ENCODE assay signal across 21 cellular contexts in the genomic region with DNA sequence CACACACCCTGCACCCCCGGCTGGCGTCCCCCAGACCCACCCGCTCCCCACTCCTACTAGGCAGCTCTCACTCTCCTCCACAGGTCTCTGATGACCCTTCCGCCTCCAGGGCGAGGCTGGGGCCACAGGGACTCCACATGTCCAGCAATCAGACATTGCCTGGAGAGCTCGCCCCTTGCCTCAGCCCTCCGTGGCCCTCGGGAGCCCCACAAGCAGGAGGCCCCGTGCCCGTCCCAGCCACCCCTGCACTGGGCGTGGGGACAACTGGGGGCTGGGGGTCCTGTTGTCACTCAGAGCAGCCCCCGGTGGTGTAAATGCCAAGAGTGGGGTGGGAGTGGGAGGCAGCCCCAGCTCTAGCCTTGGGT. TPM values are rescaled to one million over a fixed set of nuclear protein-coding genes. Genes with fewer than 3 reads are reported as not detected.
A peak's percentile ranks its signal among the peaks of the same experiment; 100 is the strongest.
DNase-seq lines count a peak whose midpoint lies in the region; ATAC-seq, FAIRE-seq and TF ChIP-seq lines count a peak whose summit lies in the region.
"Had no signal": no experiment of that assay in that cellular context is flagged by ENCODE, and none has a peak within 500 bp of the region (broad histone marks: within the 10 kb centered on the region; RNA-seq: fewer than 3 reads in every experiment).

No MANE protein-coding gene starts in this region.

- H3K14ac ChIP-seq in H1 (ENCODE audit: insufficient read length), result no peak overlapping the region

- H4K20me1 ChIP-seq in H1 (replicated peaks in 1 of 2; ENCODE audit: control insufficient read depth in 1 of 2, insufficient read depth in 2 of 2, low read length in 2 of 2), result peaks cover 0 to 3% of the 10 kb centered on the region in 2 experiments

- H3K4me1 ChIP-seq in H1 (replicated peaks in 1 of 4; ENCODE audit: control insufficient read depth in 3 of 4, insufficient read depth in 4 of 4, low read length in 3 of 4), result peaks cover 0 to 33% (median 26%) of the 10 kb centered on the region in 4 experiments; a peak in 6 of 7 replicates
- H3K4me1 ChIP-seq: BE2C, HAP-1 had no signal

- TF ChIP-seq RAD21 in H1 (IDR thresholded peaks at IDR 0.05 in 1 of 2, conservative IDR thresholded peaks at IDR 0.05 in 1 of 2; ENCODE audit: low read depth in 2 of 2, low read length in 2 of 2), result no peak

- H3K4me1 Mint-ChIP-seq in stimulated activated naive CD8-positive, alpha-beta T cell treated with anti-CD3 and anti-CD28 coated beads, Interleukin-15, amount 100 ng/mL, for 72 hours, result peaks cover 21% of the 10 kb centered on the region
- H3K4me1 Mint-ChIP-seq in stimulated activated naive B cell treated with anti-CD40 and anti-IgM and Interleukin-4, amounts not matched to agents 10 μg/mL and 1 μg/mL and 100 μg/mL, for 72 hours, result peaks cover 3 to 9% of the 10 kb centered on the region in 2 donors

- peaks cover 44% of the 10 kb centered on the region for H3K27me3 Mint-ChIP-seq in stimulated activated naive CD8-positive, alpha-beta T cell treated with anti-CD3 and anti-CD28 coated beads, Interleukin-15, amount 100 ng/mL, for 72 hours
- peaks cover 44% of the 10 kb centered on the region in 2 donors for H3K27me3 Mint-ChIP-seq in stimulated activated naive B cell treated with anti-CD40 and anti-IgM and Interleukin-4, amounts not matched to agents 10 μg/mL and 1 μg/mL and 100 μg/mL, for 72 hours

- peak overlapping the region; percentile 91 for H3K4ac ChIP-seq in H1 (replicated peaks; ENCODE audit: insufficient read length, low read depth, low read length)

- H3K27ac ChIP-seq in H1 (ENCODE audit: low read depth, low read length), result no peak overlapping the region

- no peaks in the 10 kb centered on the region for H3K9me3 Mint-ChIP-seq in stimulated activated naive CD8-positive, alpha-beta T cell treated with anti-CD3 and anti-CD28 coated beads, Interleukin-15, amount 100 ng/mL, for 72 hours
- peaks cover 0 to 4% of the 10 kb centered on the region in 2 donors for H3K9me3 Mint-ChIP-seq in stimulated activated naive B cell treated with anti-CD40 and anti-IgM and Interleukin-4, amounts not matched to agents 10 μg/mL and 1 μg/mL and 100 μg/mL, for 72 hours
- H3K9me3 Mint-ChIP-seq: CD8-positive, alpha-beta memory T cell had no signal

- H3K56ac ChIP-seq in H1 (replicated peaks; ENCODE audit: insufficient read length, low read depth, low read length), result no peak overlapping the region

- CTCF ChIA-PET in H1 (lab: Charles Lee; ENCODE audit: partially characterized antibody), result interaction anchor here (0.6 to 9.9 kb wide), 11 partner anchors 14 to 505 kb away, joined by 3 to 81 read pairs (median 8); a partner anchor contains a TSS

- POLR2A ChIA-PET in H1 (lab: Charles Lee; ENCODE audit: partially characterized antibody), result interaction anchor here (0.6 to 2.4 kb wide), 12 partner anchors 14 to 86 kb away, joined by 3 to 10 read pairs (median 3); a partner anchor contains a TSS

- H4K5ac ChIP-seq in H1 (ENCODE audit: insufficient read length, low read depth, low read length), result peak overlapping the region; percentile 30

- peak; percentile 6 for ATAC-seq in stimulated activated naive CD8-positive, alpha-beta T cell treated with anti-CD3 and anti-CD28 coated beads, Interleukin-15, amount 100 ng/mL, for 72 hours
- no peak for ATAC-seq in stimulated activated naive CD8-positive, alpha-beta T cell treated with anti-CD3 and anti-CD28 coated beads, Interleukin-15, Interleukin-2, amounts not matched to agents 100 U/mL and 50 U/mL, for 24 hours
- no peak for ATAC-seq in stimulated activated naive B cell treated with anti-CD40 and anti-IgM and Interleukin-4, amounts not matched to agents 10 μg/mL and 1 μg/mL and 100 μg/mL, for 72 hours (replicated peaks)

- H4K8ac ChIP-seq in H1 (ENCODE audit: extremely low read depth, insufficient read depth, low read length), result peak overlapping the region; percentile 57

- no peaks in the 10 kb centered on the region for H3K9me3 ChIP-seq in H1 (ENCODE audit: insufficient read depth in 2 of 2, low read depth in 1 of 2, low read length in 1 of 2)
- H3K9me3 ChIP-seq: BE2C, HAP-1 had no signal

- H2BK20ac ChIP-seq in H1 (ENCODE audit: low read length), result 0 out of 2 replicates have a peak overlapping the region, but pooled peaks have one; percentile 48

- H3K4me3 Mint-ChIP-seq in stimulated activated naive CD8-positive, alpha-beta T cell treated with anti-CD3 and anti-CD28 coated beads, Interleukin-15, amount 100 ng/mL, for 72 hours, result no peak overlapping the region
- no peak overlapping the region for H3K4me3 Mint-ChIP-seq in stimulated activated naive B cell treated with anti-CD40 and anti-IgM and Interleukin-4, amounts not matched to agents 10 μg/mL and 1 μg/mL and 100 μg/mL, for 72 hours
- H3K4me3 Mint-ChIP-seq: CD4-positive, CD25-positive, alpha-beta regulatory T cell; CD8-positive, alpha-beta memory T cell had no signal

- H3K9ac ChIP-seq in H1 (replicated peaks in 1 of 4; ENCODE audit: extremely low read depth in 1 of 4, low read depth in 3 of 4, low read length in 3 of 4), result no peak overlapping the region

- H3K79me2 ChIP-seq in H1 (ENCODE audit: control insufficient read depth in 1 of 2, insufficient read depth in 2 of 2, low read length in 2 of 2), result no peaks in the 10 kb centered on the region

- no peaks in the 10 kb centered on the region for H3K36me3 ChIP-seq in H1 (ENCODE audit: control insufficient read depth in 2 of 4, insufficient read depth in 4 of 4, low read length in 3 of 4)
- H3K36me3 ChIP-seq: BE2C, HAP-1 had no signal

- DNase-seq in stimulated activated naive CD8-positive, alpha-beta T cell treated with anti-CD3 and anti-CD28 coated beads, Interleukin-15, amount 100 ng/mL, for 72 hours, result no peak
- no peak for DNase-seq in stimulated activated naive CD8-positive, alpha-beta T cell treated with anti-CD3 and anti-CD28 coated beads, Interleukin-15, Interleukin-2, amounts not matched to agents 100 U/mL and 50 U/mL, for 24 hours
- DNase-seq in H1 (ENCODE audit: low read depth in 1 of 2, low spot score in 2 of 2), result no peak
- DNase-seq in stimulated activated naive B cell treated with anti-CD40 and anti-IgM and Interleukin-4, amounts not matched to agents 10 μg/mL and 1 μg/mL and 100 μg/mL, for 72 hours, result no peak
- DNase-seq in ACHN, result no peak
- no peak for DNase-seq in NCI-H226
- no peak for DNase-seq in DMS79 treated with DMSO at 0.1 percent for 48 hours (lab: John Stamatoyannopoulos, UW)
- DNase-seq: BE2C; C1 segment of cervical spinal cord; CD4-positive, CD25-positive, alpha-beta regulatory T cell; CD8-positive, alpha-beta memory T cell; COR-L47; DMS 273 treated with DMSO at 0.1 percent for 48 hours had no signal

- H2BK15ac ChIP-seq in H1 (ENCODE audit: low read length), result no peak overlapping the region

- no peak for TF ChIP-seq CTCF in H1 (IDR thresholded peaks at IDR 0.05; ENCODE audit: control extremely low read depth in 1 of 3, insufficient read depth in 1 of 3, low read depth in 1 of 3, low read length in 3 of 3)

- H3K18ac ChIP-seq in H1 (ENCODE audit: extremely low read depth, low read length), result no peak overlapping the region

- peaks cover 3% of the 10 kb centered on the region; the same call in 1 of the 2 replicates for H3K23me2 ChIP-seq in H1 (ENCODE audit: low read depth, low read length)

- H3K79me1 ChIP-seq in H1 (ENCODE audit: low read depth, low read length), result no peaks in the 10 kb centered on the region; the same call in 1 of the 2 replicates

- peaks cover 0 to 9% (median 4%) of the 10 kb centered on the region in 4 experiments; a peak in 3 of 7 replicates for H3K27me3 ChIP-seq in H1 (replicated peaks in 1 of 4; ENCODE audit: control insufficient read depth in 3 of 4, extremely low read depth in 1 of 4, insufficient read depth in 3 of 4, low read length in 3 of 4)

- H3K4me2 ChIP-seq in H1 (ENCODE audit: insufficient read depth in 1 of 2, low read depth in 2 of 2, low read length in 2 of 2), result no peak overlapping the region

- H3K36me3 Mint-ChIP-seq in stimulated activated naive B cell treated with anti-CD40 and anti-IgM and Interleukin-4, amounts not matched to agents 10 μg/mL and 1 μg/mL and 100 μg/mL, for 72 hours, result peaks cover 0 to 5% of the 10 kb centered on the region in 2 donors
- H3K36me3 Mint-ChIP-seq: CD4-positive, CD25-positive, alpha-beta regulatory T cell; CD8-positive, alpha-beta memory T cell; IgD-negative memory B cell had no signal

- peak overlapping the region; percentile 95; the same call in 1 of the 2 replicates for H2BK12ac ChIP-seq in H1 (ENCODE audit: low read depth, low read length)

- no peak overlapping the region for H2AFZ ChIP-seq in H1 (ENCODE audit: low read length)

- peak overlapping the region in 1 of 2 donors; percentile 64 for H3K27ac Mint-ChIP-seq in stimulated activated naive CD8-positive, alpha-beta T cell treated with anti-CD3 and anti-CD28 coated beads, Interleukin-15, amount 100 ng/mL, for 72 hours
- H3K27ac Mint-ChIP-seq in stimulated activated naive B cell treated with anti-CD40 and anti-IgM and Interleukin-4, amounts not matched to agents 10 μg/mL and 1 μg/mL and 100 μg/mL, for 72 hours, result peak overlapping the region; percentile 22
- H3K27ac Mint-ChIP-seq: IgD-negative memory B cell had no signal

- TF ChIP-seq POLR2A in H1 (IDR thresholded peaks at IDR 0.05; ENCODE audit: control extremely low read depth in 1 of 2, low read depth in 2 of 2, low read length in 2 of 2), result no peak

- peak overlapping the region; percentile 43 for H2BK120ac ChIP-seq in H1 (replicated peaks; ENCODE audit: low read depth, low read length)

- no peak for TF ChIP-seq EP300 in H1 (IDR thresholded peaks at IDR 0.05; ENCODE audit: borderline replicate concordance in 1 of 2, low read depth in 2 of 2, low read length in 2 of 2)

- 82% methylated on average over 12 of the region's 12 CpGs; no CpG with 5 or more reads in 1 of the 2 experiments for WGBS in H1 (ENCODE audit: extremely low coverage in 1 of 2, insufficient coverage in 1 of 2, insufficient read length in 1 of 2, insufficient replicate concordance in 2 of 2, low coverage in 1 of 2, low lambda C conversion rate in 2 of 2, missing lambda C conversion rate in 1 of 2), 2 experiments

- H2AK5ac ChIP-seq in H1 (ENCODE audit: low read depth, low read length), result peak overlapping the region; percentile 93; the same call in 1 of the 2 replicates

- peak overlapping the region; percentile 78; the same call in 1 of the 2 replicates for H2BK5ac ChIP-seq in H1 (ENCODE audit: low read depth, low read length)

- H3K4me3 ChIP-seq in H1 (ENCODE audit: extremely low read depth in 1 of 4, insufficient read depth in 2 of 4, low read depth in 3 of 4, low read length in 4 of 4), result no peak overlapping the region
- H3K4me3 ChIP-seq: HAP-1 had no signal

- H4K91ac ChIP-seq in H1 (replicated peaks; ENCODE audit: insufficient read length, low read length), result peak overlapping the region; percentile 54

- FAIRE-seq in H1 (lab: Jason Lieb, UNC), result no peak
- FAIRE-seq: G401.6, GM12891, GM19239, HTR-8/SVneo had no signal

- in situ Hi-C loops in ACHN (cut with HindIII; ENCODE audit: low pct_ligation_motif_present, low pct_unique_long_range_greater_than_20kb, low sequenced_read_pairs), result loop anchor here (25.0 kb wide), 1 partner anchor 93 kb away; no protein-coding TSS in a partner anchor

- H3K23ac ChIP-seq in H1 (ENCODE audit: insufficient read length), result no peak overlapping the region

RNA-seq across cellular contexts. Expression of a gene that starts 1.5 kb away (rescaled TPM):
- 0.17 and 0.19 TPM in 2 replicates for total RNA-seq in H1 (2021; fragmentation: NEBNext Ultra II Directional; extraction: Animal tissue kit (Norgen Biotek cat#: 25700))
- 0.21 and 0.61 TPM in 2 replicates for polyA plus RNA-seq in H1 (2011; rRNA removed)
- 0.41 TPM for polyA plus RNA-seq in H1 (2011; cell fraction: cytosol; rRNA removed)
- 5.9 TPM for polyA plus RNA-seq in H1 (2011; cell fraction: nucleus; rRNA removed)
- polyA plus RNA-seq in H1 (2012, experiment 1 of 2), result 0.08 to 1.0 TPM (median 0.66 TPM) in 4 replicates
- polyA plus RNA-seq in H1 (2012, experiment 2 of 2), result 0.07 TPM
- polyA plus RNA-seq in H1 (2013, experiment 1 of 2), result 0.06 TPM
- 0.06 TPM for polyA plus RNA-seq in H1 (2013, experiment 2 of 2)
- polyA minus RNA-seq in H1 (2011; rRNA and poly(A)+ RNA removed), result 0.07 and 0.09 TPM in 2 replicates
- polyA minus RNA-seq in H1 (2011; cell fraction: cytosol; rRNA and poly(A)+ RNA removed), result 0.37 TPM
- polyA minus RNA-seq in H1 (2011; cell fraction: nucleus; rRNA and poly(A)+ RNA removed), result 1.9 TPM
- total RNA-seq: A172 had no signal
- polyA plus RNA-seq: CD4-positive, CD25-positive, alpha-beta regulatory T cell; CD8-positive, alpha-beta memory T cell; IgD-negative memory B cell had no signal

RNA-seq across cellular contexts. Expression of a gene that starts 21.9 kb away (rescaled TPM):
- total RNA-seq in H1 (2021; fragmentation: NEBNext Ultra II Directional; extraction: Animal tissue kit (Norgen Biotek cat#: 25700)), result 93.0 and 100 TPM in 2 replicates
- polyA plus RNA-seq in H1 (2011; rRNA removed), result 93.7 and 136 TPM in 2 replicates
- 110 TPM for polyA plus RNA-seq in H1 (2011; cell fraction: cytosol; rRNA removed)
- 723 TPM for polyA plus RNA-seq in H1 (2011; cell fraction: nucleus; rRNA removed)
- 84.2 to 119 TPM (median 111 TPM) in 4 replicates for polyA plus RNA-seq in H1 (2012, experiment 1 of 2)
- 65.8 TPM for polyA plus RNA-seq in H1 (2012, experiment 2 of 2)
- polyA plus RNA-seq in H1 (2013, experiment 1 of 2), result 59.7 TPM
- 49.0 TPM for polyA plus RNA-seq in H1 (2013, experiment 2 of 2)
- polyA minus RNA-seq in H1 (2011; rRNA and poly(A)+ RNA removed), result 37.5 and 49.1 TPM in 2 replicates
- 44.3 TPM for polyA minus RNA-seq in H1 (2011; cell fraction: cytosol; rRNA and poly(A)+ RNA removed)
- polyA minus RNA-seq in H1 (2011; cell fraction: nucleus; rRNA and poly(A)+ RNA removed), result 123 TPM

RNA-seq across cellular contexts. Expression of a gene that starts 40.3 kb away (rescaled TPM):
- 6.6 and 6.9 TPM in 2 replicates for total RNA-seq in H1 (2021; fragmentation: NEBNext Ultra II Directional; extraction: Animal tissue kit (Norgen Biotek cat#: 25700))
- 17.0 and 21.9 TPM in 2 replicates for polyA plus RNA-seq in H1 (2011; rRNA removed)
- 13.2 TPM for polyA plus RNA-seq in H1 (2011; cell fraction: cytosol; rRNA removed)
- 27.5 TPM for polyA plus RNA-seq in H1 (2011; cell fraction: nucleus; rRNA removed)
- 4.5 to 10.2 TPM (median 8.1 TPM) in 4 replicates for polyA plus RNA-seq in H1 (2012, experiment 1 of 2)
- polyA plus RNA-seq in H1 (2012, experiment 2 of 2), result 6.7 TPM
- polyA plus RNA-seq in H1 (2013, experiment 1 of 2), result 8.1 TPM
- polyA plus RNA-seq in H1 (2013, experiment 2 of 2), result 5.9 TPM
- 5.3 and 5.5 TPM in 2 replicates for polyA minus RNA-seq in H1 (2011; rRNA and poly(A)+ RNA removed)
- polyA minus RNA-seq in H1 (2011; cell fraction: cytosol; rRNA and poly(A)+ RNA removed), result 4.3 TPM
- 7.0 TPM for polyA minus RNA-seq in H1 (2011; cell fraction: nucleus; rRNA and poly(A)+ RNA removed)
- total RNA-seq: A172; CD4-positive, CD25-positive, alpha-beta regulatory T cell; CD8-positive, alpha-beta memory T cell; H4 had no signal
- polyA plus RNA-seq: CD4-positive, CD25-positive, alpha-beta regulatory T cell; CD8-positive, alpha-beta memory T cell; IgD-negative memory B cell had no signal

RNA-seq across cellular contexts. Expression of a gene that starts 58.8 kb away (rescaled TPM):
- 0.41 TPM in 1 of 2 replicates, not detected in the other for total RNA-seq in H1 (2021; fragmentation: NEBNext Ultra II Directional; extraction: Animal tissue kit (Norgen Biotek cat#: 25700))
- 0.11 and 0.16 TPM in 2 replicates for polyA plus RNA-seq in H1 (2011; rRNA removed)
- polyA plus RNA-seq in H1 (2011; cell fraction: cytosol; rRNA removed), result 0.16 TPM
- polyA plus RNA-seq in H1 (2011; cell fraction: nucleus; rRNA removed), result 0.77 TPM
- 0.19 TPM in 1 of 4 replicates, not detected in the others for polyA plus RNA-seq in H1 (2012, experiment 1 of 2)
- polyA plus RNA-seq in H1 (2012, experiment 2 of 2), result not detected
- polyA plus RNA-seq in H1 (2013, experiment 1 of 2), result 0.06 TPM
- 0.06 TPM for polyA plus RNA-seq in H1 (2013, experiment 2 of 2)
- not detected in 2 replicates for polyA minus RNA-seq in H1 (2011; rRNA and poly(A)+ RNA removed)
- not detected for polyA minus RNA-seq in H1 (2011; cell fraction: cytosol; rRNA and poly(A)+ RNA removed)
- not detected for polyA minus RNA-seq in H1 (2011; cell fraction: nucleus; rRNA and poly(A)+ RNA removed)
- total RNA-seq: A172; CD4-positive, CD25-positive, alpha-beta regulatory T cell; CD8-positive, alpha-beta memory T cell had no signal
- polyA plus RNA-seq: CD4-positive, CD25-positive, alpha-beta regulatory T cell; CD8-positive, alpha-beta memory T cell; IgD-negative memory B cell had no signal
